10 cellular contexts compared by ENCODE assay signal in the genomic region with DNA sequence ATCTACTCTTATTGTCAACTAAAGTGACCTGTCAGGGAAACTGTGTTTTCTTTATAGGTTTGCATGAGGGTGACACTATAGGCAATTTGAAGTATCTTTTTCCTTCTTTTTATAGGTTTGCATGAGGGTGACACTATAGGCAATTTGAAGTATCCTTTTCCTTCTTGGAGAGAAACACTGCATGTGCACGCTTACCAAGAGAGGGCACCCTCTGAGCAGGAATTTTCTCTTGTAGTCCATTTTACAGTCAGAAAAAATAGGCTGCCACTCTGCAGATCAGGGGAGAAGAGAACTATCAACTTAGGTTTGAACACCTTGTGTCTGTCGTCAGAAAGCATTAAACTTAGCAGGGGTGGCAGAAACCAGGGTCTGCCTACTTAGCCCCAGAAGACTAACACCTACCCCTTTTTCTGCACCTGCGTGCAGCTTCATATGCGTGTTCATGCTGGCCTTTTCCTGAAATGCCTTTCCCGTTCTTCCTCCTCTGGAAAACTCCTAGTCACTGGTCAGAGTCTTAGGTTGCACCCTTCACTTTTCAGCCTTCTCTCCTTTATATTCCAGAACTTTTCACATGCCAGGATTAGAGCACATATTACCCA. TPM values are rescaled to one million over a fixed set of nuclear protein-coding genes. Genes with fewer than 3 reads are reported as not detected.
DNase-seq lines count a peak whose midpoint lies in the region; ATAC-seq and TF ChIP-seq lines count a peak whose summit lies in the region.
"Had no signal": no experiment of that assay in that cellular context is flagged by ENCODE, and none has a peak within 500 bp of the region (broad histone marks: within the 10 kb centered on the region; RNA-seq: fewer than 3 reads in every experiment).

No MANE protein-coding gene starts in this region.

- H3K4me2 ChIP-seq in DND-41 (ENCODE audit: insufficient read depth, low read length) = no peak overlapping the region

- POLR2A ChIA-PET in T-cell (lab: Charles Lee) = no interaction called here

- 66% methylated on average over 5 of the region's 5 CpGs for WGBS in prostate gland

- no peak overlapping the region for H3K9ac ChIP-seq in DND-41 (ENCODE audit: low read depth, low read length)

- TF ChIP-seq CTCF in DND-41 (IDR thresholded peaks at IDR 0.05; ENCODE audit: borderline replicate concordance, extremely low read depth, low read length, poor library complexity, severe bottlenecking) = peak; percentile 63
- TF ChIP-seq CTCF in foreskin keratinocyte (conservative IDR thresholded peaks at IDR 0.05) = peak; percentile 72
- TF ChIP-seq CTCF in prostate gland (IDR thresholded peaks at IDR 0.05) = peak; percentile 20 to 67 (median 43)

- intact Hi-C loops in prostate gland (cut with DNase I) = loop anchor here (2.0 to 5.0 kb wide), 3 partner anchors 115 to 243 kb away; no protein-coding TSS in a partner anchor

- no peaks in the 10 kb centered on the region for H3K79me2 ChIP-seq in DND-41 (ENCODE audit: insufficient read depth, low read length)

- no peak overlapping the region for H3K27ac ChIP-seq in DND-41 (ENCODE audit: low read length)
- no peak overlapping the region for H3K27ac ChIP-seq in SJCRH30
- no peak overlapping the region for H3K27ac ChIP-seq in foreskin keratinocyte
- H3K27ac ChIP-seq in prostate gland = no peak overlapping the region

- H3K36me3 ChIP-seq in DND-41 (ENCODE audit: insufficient read depth, low read length) (no peaks in the 10 kb centered on the region), SJCRH30 (no peaks in the 10 kb centered on the region), prostate gland (no peaks in the 10 kb centered on the region)

- H3K27me3 Mint-ChIP-seq in T-cell = peaks cover 0 to 4% of the 10 kb centered on the region in 2 donors

- no peaks in the 10 kb centered on the region for H4K20me1 ChIP-seq in DND-41 (ENCODE audit: insufficient read depth, low read length)

- H3K4me3 ChIP-seq in DND-41 (ENCODE audit: low read depth in 1 of 2, low read length in 2 of 2) (no peak overlapping the region), SJCRH30 (no peak overlapping the region), prostate gland (no peak overlapping the region)
- H3K4me3 ChIP-seq in Jurkat, Clone E6-1 (ENCODE audit: low read length) = no peak overlapping the region

- no peak overlapping the region for H3K27ac Mint-ChIP-seq in T-cell
- H3K27ac Mint-ChIP-seq: naive thymus-derived CD4-positive, alpha-beta T cell had no signal

- H3K36me3 Mint-ChIP-seq in T-cell = no peaks in the 10 kb centered on the region
- H3K36me3 Mint-ChIP-seq: naive thymus-derived CD4-positive, alpha-beta T cell had no signal

- CTCF ChIA-PET in T-cell (lab: Charles Lee) = interaction anchor here (0.6 to 5.2 kb wide), 7 partner anchors 9 to 1344 kb away, joined by 3 to 44 read pairs (median 4); no protein-coding TSS in a partner anchor

- H3K4me1 Mint-ChIP-seq in T-cell = no peaks in the 10 kb centered on the region

- ATAC-seq in DND-41 (ENCODE audit: insufficient read depth, low read depth) (peak; percentile 44; the same call in 1 of the 3 replicates), foreskin keratinocyte (peak; percentile 23), T-cell (replicated peaks in 1 of 4) (no peak), HG02981 (IDR thresholded peaks at IDR 0.05; ENCODE audit: unreplicated experiment) (no peak), GM18498 (IDR thresholded peaks at IDR 0.05; ENCODE audit: unreplicated experiment) (no peak)
- ATAC-seq: naive thymus-derived CD4-positive, alpha-beta T cell had no signal

- TF ChIP-seq POLR2A in prostate gland (IDR thresholded peaks at IDR 0.05) = no peak

- peak; percentile 27 for DNase-seq in DND-41
- DNase-seq in Jurkat, Clone E6-1 (ENCODE audit: low read depth, low spot score) = peak; percentile 19
- peak; percentile 25 to 57 for DNase-seq in SJCRH30
- DNase-seq in foreskin keratinocyte = peak in 1 of 2 donors; percentile 33
- peak; percentile 6 for DNase-seq in prostate gland (ENCODE audit: low spot score)
- no peak for DNase-seq in T-cell

- H3K27me3 ChIP-seq in DND-41 (ENCODE audit: insufficient read depth, low read length, poor library complexity) (no peaks in the 10 kb centered on the region), SJCRH30 (no peaks in the 10 kb centered on the region), foreskin keratinocyte (peaks cover 3% of the 10 kb centered on the region), prostate gland (replicated peaks; ENCODE audit: insufficient read depth) (no peaks in the 10 kb centered on the region)

- H3K4me1 ChIP-seq in DND-41 (ENCODE audit: insufficient read depth, low read length) (no peaks in the 10 kb centered on the region), SJCRH30 (no peaks in the 10 kb centered on the region), foreskin keratinocyte (no peaks in the 10 kb centered on the region), prostate gland (replicated peaks) (no peaks in the 10 kb centered on the region)

- no peaks in the 10 kb centered on the region for H3K9me3 Mint-ChIP-seq in T-cell
- H3K9me3 Mint-ChIP-seq: naive thymus-derived CD4-positive, alpha-beta T cell had no signal

- H3K9me3 ChIP-seq in DND-41 (ENCODE audit: insufficient read depth, low read length, severe bottlenecking) (no peaks in the 10 kb centered on the region), SJCRH30 (replicated peaks) (no peaks in the 10 kb centered on the region), prostate gland (no peaks in the 10 kb centered on the region)

- H2AFZ ChIP-seq in DND-41 (ENCODE audit: low read depth, low read length) = no peak overlapping the region

- H3K4me3 Mint-ChIP-seq in T-cell = no peak overlapping the region
- H3K4me3 Mint-ChIP-seq: naive thymus-derived CD4-positive, alpha-beta T cell had no signal

RNA-seq across cellular contexts. Expression of gene SMIM36, which starts 16.4 kb away (rescaled TPM):
- not detected for polyA plus RNA-seq in Jurkat, Clone E6-1 (2012; ENCODE audit: insufficient read depth, insufficient read length)
- total RNA-seq in SJCRH30 (2014; rRNA removed; shearing (Covaris generic)) = not detected in 2 replicates
- not detected in 2 replicates for total RNA-seq in foreskin keratinocyte
- polyA plus RNA-seq in foreskin keratinocyte = not detected in 2 replicates
- not detected for total RNA-seq in prostate gland
- total RNA-seq in T-cell = not detected
- total RNA-seq: naive thymus-derived CD4-positive, alpha-beta T cell; T-helper 1 cell treated with Interleukin-12 subunit alpha and Interleukin-12 subunit beta and Interleukin-4 antibody, amounts not matched to agents 30 ng/mL and 1 ng/mL, for 36 hours had no signal
- polyA plus RNA-seq: naive thymus-derived CD4-positive, alpha-beta T cell had no signal

Comparison
In these comparisons a context has a peak if more than half of its experiments do, and no peak if none do; other contexts are left out.
1. ATAC-seq: peak in DND-41 (single experiment) and foreskin keratinocyte (single experiment); none in T-cell (0 of 4), HG02981 (single experiment) and GM18498 (single experiment).
2. DNase-seq: peak in DND-41 (single experiment), Jurkat, Clone E6-1 (single experiment), SJCRH30 (2 of 2) and prostate gland (single experiment); none in T-cell (0 of 34).
3. Peak in every context shown above with its lines, with median percentiles within 50 percentile points of each other: CTCF ChIP-seq.